In the genomic region with DNA sequence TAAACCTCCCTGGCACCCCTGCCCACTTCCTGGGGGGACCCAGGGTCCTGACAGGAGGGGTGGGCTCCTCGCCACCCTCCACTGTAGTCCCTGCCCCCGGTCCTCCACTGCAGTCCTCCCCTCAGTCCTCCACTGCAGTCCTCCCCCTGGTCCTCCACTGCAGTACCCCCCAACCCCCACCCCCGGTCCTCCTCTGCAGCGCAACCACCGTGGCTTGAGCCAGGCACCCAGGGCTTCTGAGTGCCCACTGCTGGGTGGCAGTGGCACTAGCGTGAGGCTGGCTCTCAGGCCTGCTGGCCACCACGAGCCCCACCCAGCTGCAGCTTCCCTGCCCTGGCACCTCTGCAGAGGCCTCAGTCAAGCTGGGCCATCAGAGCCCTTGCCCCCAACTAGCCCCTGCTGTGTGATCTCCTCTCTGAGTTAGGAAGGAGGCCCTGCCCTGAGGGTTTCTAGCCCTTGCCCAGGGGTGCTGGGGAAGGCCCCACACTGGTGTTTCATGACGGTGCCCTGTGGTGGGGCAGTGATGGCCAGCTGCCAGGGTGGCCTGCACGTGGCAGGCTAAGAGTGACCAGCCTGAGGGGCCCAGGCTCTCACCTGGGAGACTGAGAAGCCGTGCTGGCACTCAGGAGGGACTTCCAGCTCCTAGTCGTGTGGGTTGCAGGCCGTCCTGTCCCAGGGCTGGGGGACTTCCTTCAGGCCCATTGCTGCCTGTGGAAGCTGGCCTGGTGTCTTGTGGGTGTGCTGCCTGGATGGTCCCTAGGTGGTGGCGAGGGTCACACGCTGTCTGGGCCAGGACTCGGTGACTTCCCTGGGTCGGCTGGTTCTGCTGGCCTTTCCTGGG, we compare ENCODE assay signal across 1 cellular context.
TF ChIP-seq lines count a peak whose summit lies in the region.

No MANE protein-coding gene starts in this region.

TF ChIP-seq in IMR-90, 13 proteins besides CTCF, POLR2A, EP300 and RAD21:
- TF ChIP-seq, protein P1, sequence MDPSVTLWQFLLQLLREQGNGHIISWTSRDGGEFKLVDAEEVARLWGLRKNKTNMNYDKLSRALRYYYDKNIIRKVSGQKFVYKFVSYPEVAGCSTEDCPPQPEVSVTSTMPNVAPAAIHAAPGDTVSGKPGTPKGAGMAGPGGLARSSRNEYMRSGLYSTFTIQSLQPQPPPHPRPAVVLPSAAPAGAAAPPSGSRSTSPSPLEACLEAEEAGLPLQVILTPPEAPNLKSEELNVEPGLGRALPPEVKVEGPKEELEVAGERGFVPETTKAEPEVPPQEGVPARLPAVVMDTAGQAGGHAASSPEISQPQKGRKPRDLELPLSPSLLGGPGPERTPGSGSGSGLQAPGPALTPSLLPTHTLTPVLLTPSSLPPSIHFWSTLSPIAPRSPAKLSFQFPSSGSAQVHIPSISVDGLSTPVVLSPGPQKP (IDR thresholded peaks at IDR 0.05; ENCODE audit: borderline replicate concordance, low read depth, low read length), result no peak
- TF ChIP-seq NFE2L2 (IDR thresholded peaks at IDR 0.05; ENCODE audit: low read depth, low read length) (no peak), CEBPB (IDR thresholded peaks at IDR 0.05; ENCODE audit: low read depth, low read length) (no peak), CHD1 (IDR thresholded peaks at IDR 0.05; ENCODE audit: low read depth, low read length) (no peak), FOS (IDR thresholded peaks at IDR 0.05; ENCODE audit: low read depth, low read length) (no peak), BHLHE40 (IDR thresholded peaks at IDR 0.05; ENCODE audit: low read depth, low read length) (no peak), RFX5 (IDR thresholded peaks at IDR 0.05; ENCODE audit: low read depth, low read length) (no peak), RCOR1 (IDR thresholded peaks at IDR 0.05; ENCODE audit: insufficient replicate concordance, low read length) (no peak), MAZ (IDR thresholded peaks at IDR 0.05; ENCODE audit: borderline replicate concordance, low read depth, low read length) (no peak), MAFK (IDR thresholded peaks at IDR 0.05; ENCODE audit: low read depth, low read length) (no peak), MXI1 (IDR thresholded peaks at IDR 0.05; ENCODE audit: borderline replicate concordance, low read depth, low read length) (no peak), SMC3 (IDR thresholded peaks at IDR 0.05; ENCODE audit: low read depth, low read length) (no peak)
- TF ChIP-seq, protein P2, sequence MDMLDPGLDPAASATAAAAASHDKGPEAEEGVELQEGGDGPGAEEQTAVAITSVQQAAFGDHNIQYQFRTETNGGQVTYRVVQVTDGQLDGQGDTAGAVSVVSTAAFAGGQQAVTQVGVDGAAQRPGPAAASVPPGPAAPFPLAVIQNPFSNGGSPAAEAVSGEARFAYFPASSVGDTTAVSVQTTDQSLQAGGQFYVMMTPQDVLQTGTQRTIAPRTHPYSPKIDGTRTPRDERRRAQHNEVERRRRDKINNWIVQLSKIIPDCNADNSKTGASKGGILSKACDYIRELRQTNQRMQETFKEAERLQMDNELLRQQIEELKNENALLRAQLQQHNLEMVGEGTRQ (IDR thresholded peaks at IDR 0.05; ENCODE audit: low read depth, low read length), result no peak
TF ChIP-seq in IMR-90: peak in this region for 0.
